25 cellular contexts compared by ENCODE assay signal in the genomic region with DNA sequence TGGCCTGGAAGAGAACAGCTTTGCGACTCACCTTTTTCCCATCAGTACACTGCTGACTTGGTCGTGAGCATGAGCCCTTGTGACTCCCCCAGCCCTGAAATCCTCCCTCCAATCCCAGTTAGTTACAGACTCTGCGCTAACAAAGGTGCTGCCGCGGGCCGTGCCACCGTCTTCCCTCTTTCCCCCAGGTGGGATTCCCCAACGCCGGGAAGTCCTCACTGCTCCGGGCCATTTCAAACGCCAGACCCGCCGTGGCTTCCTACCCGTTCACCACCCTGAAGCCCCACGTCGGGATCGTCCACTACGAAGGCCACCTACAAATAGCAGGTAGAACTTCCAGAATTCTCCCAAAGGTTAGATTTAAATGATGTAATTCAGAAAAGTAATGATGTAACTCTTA. TPM values are rescaled to one million over a fixed set of nuclear protein-coding genes. Genes with fewer than 3 reads are reported as not detected.
DNase-seq lines count a peak whose midpoint lies in the region; ATAC-seq and TF ChIP-seq lines count a peak whose summit lies in the region.
"Had no signal": no experiment of that assay in that cellular context is flagged by ENCODE, and none has a peak within 500 bp of the region (broad histone marks: within the 10 kb centered on the region; RNA-seq: fewer than 3 reads in every experiment).

No MANE protein-coding gene starts in this region.

- peak overlapping the region; percentile 72 for H3K4me3 Mint-ChIP-seq in endothelial cell (ENCODE audit: unreplicated experiment)
- H3K4me3 Mint-ChIP-seq in activated CD8-positive, alpha-beta T cell treated with anti-CD3 and anti-CD28 coated beads, Interleukin-2, amount 10 ng/mL, durations not matched to agents 7 days and 5 days, result no peak overlapping the region
- H3K4me3 Mint-ChIP-seq: CD4-positive, CD25-positive, alpha-beta regulatory T cell had no signal

- H3K27ac Mint-ChIP-seq in endothelial cell (ENCODE audit: unreplicated experiment), result no peak overlapping the region
- H3K27ac Mint-ChIP-seq in activated CD8-positive, alpha-beta T cell treated with anti-CD3 and anti-CD28 coated beads, Interleukin-2, amount 10 ng/mL, durations not matched to agents 7 days and 5 days, result no peak overlapping the region
- H3K27ac Mint-ChIP-seq: CD4-positive, CD25-positive, alpha-beta regulatory T cell had no signal

- TF ChIP-seq POLR2A in right lobe of liver (IDR thresholded peaks at IDR 0.05), result no peak
- TF ChIP-seq POLR2A in spleen (IDR thresholded peaks at IDR 0.05), result no peak

- intact Hi-C loops in Right ventricle myocardium inferior (cut with DNase I) (no loop called here), left ventricle myocardium inferior (cut with micrococcal nuclease) (no loop called here), right lobe of liver (cut with DNase I) (no loop called here), spleen (cut with DNase I; ENCODE audit: low total_unique reads) (no loop called here)

- H3K36me3 ChIP-seq in left ventricle myocardium inferior, result peaks cover 91% of the 10 kb centered on the region
- peaks cover 0 to 65% (median 21%) of the 10 kb centered on the region in 4 donors for H3K36me3 ChIP-seq in right lobe of liver
- peaks cover 0 to 100% (median 76%) of the 10 kb centered on the region in 6 donors for H3K36me3 ChIP-seq in spleen

- no peaks in the 10 kb centered on the region for H3K27me3 ChIP-seq in left ventricle myocardium inferior (ENCODE audit: low read depth)
- no peaks in the 10 kb centered on the region for H3K27me3 ChIP-seq in right lobe of liver
- no peaks in the 10 kb centered on the region for H3K27me3 ChIP-seq in spleen (replicated peaks in 1 of 7)

- TF ChIP-seq CTCF in left ventricle myocardium inferior (IDR thresholded peaks at IDR 0.05; ENCODE audit: borderline replicate concordance) (no peak), endothelial cell (IDR thresholded peaks at IDR 0.05; ENCODE audit: unreplicated experiment) (no peak), right lobe of liver (IDR thresholded peaks at IDR 0.05) (no peak), spleen (IDR thresholded peaks at IDR 0.05 in 8 of 11, conservative IDR thresholded peaks at IDR 0.05 in 3 of 11) (no peak)

- 100% methylated on average over 4 of the region's 18 CpGs for WGBS in right lobe of liver (ENCODE audit: insufficient coverage, low coverage, low lambda C conversion rate, missing lambda C conversion rate)
- WGBS in spleen, 5 donors, result 96 to 98% (median 97%) methylated on average over 16 to 18 of the region's 18 CpGs

- H3K4me1 ChIP-seq in left ventricle myocardium inferior (no peaks in the 10 kb centered on the region), right lobe of liver (no peaks in the 10 kb centered on the region), spleen (peaks cover 3 to 45% (median 27%) of the 10 kb centered on the region in 6 donors)

- CTCF ChIA-PET in activated CD8-positive, alpha-beta T cell treated with anti-CD3 and anti-CD28 coated beads, Interleukin-2, amount 10 ng/mL, durations not matched to agents 7 days and 5 days (lab: Charles Lee), result no interaction called here

- peaks cover 8% of the 10 kb centered on the region for H3K27me3 Mint-ChIP-seq in endothelial cell (ENCODE audit: unreplicated experiment)
- no peaks in the 10 kb centered on the region for H3K27me3 Mint-ChIP-seq in activated CD8-positive, alpha-beta T cell treated with anti-CD3 and anti-CD28 coated beads, Interleukin-2, amount 10 ng/mL, durations not matched to agents 7 days and 5 days (ENCODE audit: low read depth)
- H3K27me3 Mint-ChIP-seq: CD4-positive, CD25-positive, alpha-beta regulatory T cell had no signal

- ATAC-seq in Right ventricle myocardium inferior (no peak), right lobe of liver (no peak), HG03097 (IDR thresholded peaks at IDR 0.05; ENCODE audit: low FRiP score, unreplicated experiment) (no peak)
- ATAC-seq in activated CD8-positive, alpha-beta T cell treated with anti-CD3 and anti-CD28 coated beads, Interleukin-2, amount 10 ng/mL, durations not matched to agents 7 days and 5 days, result no peak

- H3K27ac ChIP-seq in left ventricle myocardium inferior (replicated peaks), result no peak overlapping the region
- H3K27ac ChIP-seq in right lobe of liver, result no peak overlapping the region
- no peak overlapping the region for H3K27ac ChIP-seq in spleen
- H3K27ac ChIP-seq: KMS-11, PC-9 had no signal

- DNase-seq in Right ventricle myocardium inferior (ENCODE audit: missing footprints) (peak; percentile 43), left ventricle myocardium inferior (no peak), endothelial cell (ENCODE audit: low spot score) (no peak), right lobe of liver (peak in 2 of 3 donors; percentile 13 to 43), spleen (peak; percentile 50), KG1 (lab: John Stamatoyannopoulos, UW) (no peak)
- no peak for DNase-seq in activated CD8-positive, alpha-beta T cell treated with anti-CD3 and anti-CD28 coated beads, Interleukin-2, amount 10 ng/mL, durations not matched to agents 7 days and 5 days
- DNase-seq: 8988T; CD4-positive, CD25-positive, alpha-beta regulatory T cell; DMS153; DND-41; IMR-90; NCI-H1092; NCI-H1417 treated with DMSO at 0.1 percent for 48 hours; NCI-H1694 treated with DMSO at 0.1 percent for 48 hours; NCI-H2081; NCI-H2227 treated with DMSO at 0.1 percent for 48 hours; NCI-H526 treated with DMSO at 0.1 percent for 48 hours; PC-9; SHP77 treated with DMSO at 0.1 percent for 48 hours had no signal

- H3K9me3 Mint-ChIP-seq in endothelial cell (ENCODE audit: unreplicated experiment), result no peaks in the 10 kb centered on the region
- H3K9me3 Mint-ChIP-seq in activated CD8-positive, alpha-beta T cell treated with anti-CD3 and anti-CD28 coated beads, Interleukin-2, amount 10 ng/mL, durations not matched to agents 7 days and 5 days (ENCODE audit: insufficient read depth), result no peaks in the 10 kb centered on the region
- H3K9me3 Mint-ChIP-seq: CD4-positive, CD25-positive, alpha-beta regulatory T cell had no signal

- H3K4me3 ChIP-seq in left ventricle myocardium inferior (no peak overlapping the region), right lobe of liver (no peak overlapping the region), spleen (no peak overlapping the region)
- H3K4me3 ChIP-seq: PC-9 had no signal

- POLR2A ChIA-PET in activated CD8-positive, alpha-beta T cell treated with anti-CD3 and anti-CD28 coated beads, Interleukin-2, amount 10 ng/mL, durations not matched to agents 7 days and 5 days (lab: Charles Lee), result interaction anchor here (1.0 kb wide), 1 partner anchor 16 kb away, joined by 3 read pairs; a partner anchor contains a TSS

- peaks cover 28% of the 10 kb centered on the region for H3K36me3 Mint-ChIP-seq in endothelial cell (ENCODE audit: low read depth, unreplicated experiment)
- peaks cover 41% of the 10 kb centered on the region for H3K36me3 Mint-ChIP-seq in activated CD8-positive, alpha-beta T cell treated with anti-CD3 and anti-CD28 coated beads, Interleukin-2, amount 10 ng/mL, durations not matched to agents 7 days and 5 days (ENCODE audit: low read depth)

- H3K9me3 ChIP-seq in left ventricle myocardium inferior (replicated peaks), result no peaks in the 10 kb centered on the region
- H3K9me3 ChIP-seq in right lobe of liver, result no peaks in the 10 kb centered on the region
- no peaks in the 10 kb centered on the region for H3K9me3 ChIP-seq in spleen

- peaks cover 14% of the 10 kb centered on the region for H3K4me1 Mint-ChIP-seq in endothelial cell (ENCODE audit: unreplicated experiment)
- peaks cover 14% of the 10 kb centered on the region for H3K4me1 Mint-ChIP-seq in activated CD8-positive, alpha-beta T cell treated with anti-CD3 and anti-CD28 coated beads, Interleukin-2, amount 10 ng/mL, durations not matched to agents 7 days and 5 days (ENCODE audit: low read depth)

RNA-seq across cellular contexts. Expression of a gene that starts 16.1 kb away (rescaled TPM):
- total RNA-seq in Right ventricle myocardium inferior (21.6 TPM), left ventricle myocardium inferior (25.9 TPM), endothelial cell (ENCODE audit: unreplicated experiment) (20.2 TPM), right lobe of liver (10 to 100 TPM; 27.0 to 45.6 (median 31.8) TPM), spleen (10 to 100 TPM; 22.6 to 39.8 (median 37.5) TPM)
- polyA plus RNA-seq in spleen, result 10 to 100 TPM; 26.9 to 41.3 (median 37.7) TPM
- total RNA-seq in activated CD8-positive, alpha-beta T cell treated with anti-CD3 and anti-CD28 coated beads, Interleukin-2, amount 10 ng/mL, durations not matched to agents 7 days and 5 days, result 10 to 100 TPM; 31.7 to 34.4 TPM

RNA-seq across cellular contexts. Expression of a gene that starts 21.1 kb away (rescaled TPM):
- not detected for total RNA-seq in Right ventricle myocardium inferior
- not detected for total RNA-seq in left ventricle myocardium inferior
- not detected for total RNA-seq in endothelial cell (ENCODE audit: unreplicated experiment)
- total RNA-seq in right lobe of liver, result not detected
- total RNA-seq in spleen, result not detected
- polyA plus RNA-seq in spleen, result not detected
- not detected for total RNA-seq in activated CD8-positive, alpha-beta T cell treated with anti-CD3 and anti-CD28 coated beads, Interleukin-2, amount 10 ng/mL, durations not matched to agents 7 days and 5 days
- total RNA-seq: CD4-positive, CD25-positive, alpha-beta regulatory T cell; IMR-90; NCI-H460; PC-9; RPMI7951 had no signal
- polyA plus RNA-seq: BJ; CD4-positive, CD25-positive, alpha-beta regulatory T cell; IMR-90 had no signal

RNA-seq across cellular contexts. Expression of a gene that starts 39.4 kb away (rescaled TPM):
- total RNA-seq in Right ventricle myocardium inferior (59.5 TPM), left ventricle myocardium inferior (55.3 TPM), endothelial cell (ENCODE audit: unreplicated experiment) (39.5 TPM), right lobe of liver (10 to 100 TPM; 15.6 to 27.8 (median 21.2) TPM), spleen (10 to 100 TPM; 40.6 to 81.7 (median 64.8) TPM)
- 10 to 100 TPM in 2 of 3 donors, 1 to 10 TPM in 1; 9.2 to 19.6 (median 14.0) TPM for polyA plus RNA-seq in spleen
- 10 to 100 TPM; 24.1 to 26.4 TPM for total RNA-seq in activated CD8-positive, alpha-beta T cell treated with anti-CD3 and anti-CD28 coated beads, Interleukin-2, amount 10 ng/mL, durations not matched to agents 7 days and 5 days

RNA-seq across cellular contexts. Expression of a gene that starts 55.4 kb away (rescaled TPM):
- total RNA-seq in Right ventricle myocardium inferior (7.8 TPM), left ventricle myocardium inferior (9.0 TPM), endothelial cell (ENCODE audit: unreplicated experiment) (17.5 TPM), right lobe of liver (10 to 100 TPM; 14.1 to 26.5 (median 23.7) TPM), spleen (10 to 100 TPM; 13.0 to 18.6 (median 14.3) TPM)
- 10 to 100 TPM in 1 of 3 donors, 1 to 10 TPM in 2; 6.7 to 11.0 (median 8.4) TPM for polyA plus RNA-seq in spleen
- 10 to 100 TPM; 15.9 to 17.9 TPM for total RNA-seq in activated CD8-positive, alpha-beta T cell treated with anti-CD3 and anti-CD28 coated beads, Interleukin-2, amount 10 ng/mL, durations not matched to agents 7 days and 5 days

RNA-seq across cellular contexts. Expression of a gene that starts 55.7 kb away (rescaled TPM):
- 230 TPM for total RNA-seq in Right ventricle myocardium inferior
- total RNA-seq in left ventricle myocardium inferior, result 233 TPM
- 302 TPM for total RNA-seq in endothelial cell (ENCODE audit: unreplicated experiment)
- total RNA-seq in right lobe of liver, result 100 to 1,000 TPM; 108 to 268 (median 116) TPM
- total RNA-seq in spleen, result 100 to 1,000 TPM; 157 to 247 (median 180) TPM
- polyA plus RNA-seq in spleen, result 100 to 1,000 TPM; 178 to 281 (median 235) TPM
- total RNA-seq in activated CD8-positive, alpha-beta T cell treated with anti-CD3 and anti-CD28 coated beads, Interleukin-2, amount 10 ng/mL, durations not matched to agents 7 days and 5 days, result 100 to 1,000 TPM; 333 to 352 TPM

Comparison
In these comparisons a context has a peak if more than half of its experiments do, and no peak if none do; other contexts are left out.
1. DNase-seq: peak in Right ventricle myocardium inferior (single experiment), right lobe of liver (2 of 3) and spleen (single experiment); none in left ventricle myocardium inferior (single experiment), endothelial cell (single experiment), KG1 (single experiment) and activated CD8-positive, alpha-beta T cell treated with anti-CD3 and anti-CD28 coated beads, Interleukin-2, amount 10 ng/mL, durations not matched to agents 7 days and 5 days (single experiment).